ENCODE assay signal across 9 cellular contexts in genomic region chr20:63234693-63235398, GRCh38. TPM values are rescaled to one million over a fixed set of nuclear protein-coding genes. Genes with fewer than 3 reads are reported as not detected.
A peak's percentile ranks its signal among the peaks of the same experiment; 100 is the strongest.
DNase-seq lines count a peak whose midpoint lies in the region; ATAC-seq and TF ChIP-seq lines count a peak whose summit lies in the region.
"Had no signal": no experiment of that assay in that cellular context is flagged by ENCODE, and none has a peak within 500 bp of the region (broad histone marks: within the 10 kb centered on the region; RNA-seq: fewer than 3 reads in every experiment).

No MANE protein-coding gene starts in this region.

- no peak for ATAC-seq in GM21360 (IDR thresholded peaks at IDR 0.05; ENCODE audit: unreplicated experiment)

- H3K36me3 ChIP-seq in ovary: no peaks in the 10 kb centered on the region

- intact Hi-C loops in ovary (cut with DNase I): loop anchor here in 2 of 4 donors (5.0 to 10.0 kb wide), 2 partner anchors 178 to 180 kb away; no protein-coding TSS in a partner anchor

- no peak for TF ChIP-seq EP300 in ovary (IDR thresholded peaks at IDR 0.05)

- no peak overlapping the region for H3K4me3 ChIP-seq in AG04450 (ENCODE audit: low read depth, low read length)
- no peak overlapping the region for H3K4me3 ChIP-seq in ovary

- DNase-seq in AG04450 (ENCODE audit: low read depth, low spot score) (no peak), GM20000 (ENCODE audit: low spot score) (peak; percentile 62), iris pigment epithelial cell (ENCODE audit: low read depth) (peak; percentile 18), ovary (no peak), ureter (ENCODE audit: low spot score) (no peak), NCI-H1105 treated with DMSO at 0.1 percent for 48 hours (lab: John Stamatoyannopoulos, UW) (no peak)

- H3K27me3 ChIP-seq in AG04450 (ENCODE audit: control insufficient read depth, insufficient read depth, low read length) (peaks cover 3% of the 10 kb centered on the region), ovary (no peaks in the 10 kb centered on the region)

- CTCF ChIA-PET in AG04450 (lab: Charles Lee): interaction anchor here (0.6 to 6.0 kb wide), 4 partner anchors 11 to 74 kb away, joined by 3 to 45 read pairs (median 4); partner anchors contain the start of gene ARFGAP1

- TF ChIP-seq POLR2A in ovary (IDR thresholded peaks at IDR 0.05): no peak

- 14 to 25% (median 18%) methylated on average over 16 to 20 of the region's 20 CpGs for WGBS in ovary, 3 donors

- TF ChIP-seq CTCF in AG04450 (IDR thresholded peaks at IDR 0.05; ENCODE audit: low read depth, low read length) (peak; percentile 52), GM20000 (IDR thresholded peaks at IDR 0.05; ENCODE audit: extremely low read depth, missing control alignments) (peak; percentile 37), VCaP (conservative IDR thresholded peaks at IDR 0.05) (peak; percentile 87), ovary (IDR thresholded peaks at IDR 0.05) (no peak)

- H3K4me1 ChIP-seq in ovary (ENCODE audit: insufficient read depth): no peaks in the 10 kb centered on the region

- H3K9me3 ChIP-seq in AG04450 (ENCODE audit: control insufficient read depth, insufficient read depth, low read length) (no peaks in the 10 kb centered on the region; the same call in 1 of the 2 replicates), ovary (no peaks in the 10 kb centered on the region)

- POLR2A ChIA-PET in AG04450 (lab: Yijun Ruan, JAX): no interaction called here

- H3K27ac ChIP-seq in AG04450 (ENCODE audit: low read depth, low read length): no peak overlapping the region
- H3K27ac ChIP-seq in VCaP: peak overlapping the region; percentile 41; the same call in 1 of the 2 replicates
- H3K27ac ChIP-seq in ovary: no peak overlapping the region

RNA-seq across cellular contexts. Expression of gene BIRC7, which starts 0.9 kb away (rescaled TPM):
- polyA plus RNA-seq in AG04450 (2011; rRNA removed) (not detected in 2 replicates), ovary (not detected)
- not detected in 2 replicates for polyA minus RNA-seq in AG04450 (2011; rRNA and poly(A)+ RNA removed)
- total RNA-seq in ovary (1 to 10 TPM in 1 of 7 donors, under 1 TPM in 1, not detected in 5; 0.60 to 1.1 TPM), ureter (0.60 TPM)
- total RNA-seq: skeletal muscle tissue had no signal

RNA-seq across cellular contexts. Expression of gene YTHDF1, which starts 18.9 kb away (rescaled TPM):
- polyA plus RNA-seq in AG04450 (2011; rRNA removed): 22.3 and 22.4 TPM in 2 replicates
- polyA minus RNA-seq in AG04450 (2011; rRNA and poly(A)+ RNA removed): 21.9 and 25.5 TPM in 2 replicates
- 10 to 100 TPM; 17.6 to 39.4 (median 35.0) TPM for total RNA-seq in ovary
- polyA plus RNA-seq in ovary: 10 to 100 TPM; 17.0 to 30.5 TPM
- 36.3 TPM for total RNA-seq in ureter

RNA-seq across cellular contexts. Expression of gene NKAIN4, which starts 19.4 kb away (rescaled TPM):
- not detected in 2 replicates for polyA plus RNA-seq in AG04450 (2011; rRNA removed)
- not detected in 2 replicates for polyA minus RNA-seq in AG04450 (2011; rRNA and poly(A)+ RNA removed)
- total RNA-seq in ovary: under 1 TPM in 2 of 7 donors, not detected in 5; 0.18 to 0.24 TPM
- not detected for polyA plus RNA-seq in ovary
- total RNA-seq in ureter: not detected

RNA-seq across cellular contexts. Expression of gene ARFGAP1, which starts 37.8 kb away (rescaled TPM):
- polyA plus RNA-seq in AG04450 (2011; rRNA removed) (52.6 and 70.9 TPM in 2 replicates), ovary (10 to 100 TPM; 18.9 to 59.5 TPM)
- polyA minus RNA-seq in AG04450 (2011; rRNA and poly(A)+ RNA removed): 53.0 and 79.9 TPM in 2 replicates
- total RNA-seq in ovary (10 to 100 TPM; 40.2 to 80.2 (median 74.8) TPM), ureter (94.8 TPM)

RNA-seq across cellular contexts. Expression of gene COL20A1, which starts 58.1 kb away (rescaled TPM):
- polyA plus RNA-seq in AG04450 (2011; rRNA removed) (not detected in 2 replicates), ovary (under 1 TPM in 1 of 2 donors, not detected in 1; 0.10 TPM)
- polyA minus RNA-seq in AG04450 (2011; rRNA and poly(A)+ RNA removed): not detected in 2 replicates
- total RNA-seq in ovary (under 1 TPM in 3 of 7 donors, not detected in 4; 0.17 to 0.54 (median 0.33) TPM), ureter (not detected)

Comparison
In these comparisons a context has a peak if more than half of its experiments do, and no peak if none do; other contexts are left out.
1. DNase-seq: peak in GM20000 (single experiment) and iris pigment epithelial cell (single experiment); none in AG04450 (single experiment), ovary (0 of 5), ureter (single experiment) and NCI-H1105 treated with DMSO at 0.1 percent for 48 hours (single experiment).
2. CTCF ChIP-seq: peak in AG04450 (single experiment), GM20000 (single experiment) and VCaP (single experiment); none in ovary (0 of 3).